Comparison of ENCODE assay signal across 8 cellular contexts in the genomic region with DNA sequence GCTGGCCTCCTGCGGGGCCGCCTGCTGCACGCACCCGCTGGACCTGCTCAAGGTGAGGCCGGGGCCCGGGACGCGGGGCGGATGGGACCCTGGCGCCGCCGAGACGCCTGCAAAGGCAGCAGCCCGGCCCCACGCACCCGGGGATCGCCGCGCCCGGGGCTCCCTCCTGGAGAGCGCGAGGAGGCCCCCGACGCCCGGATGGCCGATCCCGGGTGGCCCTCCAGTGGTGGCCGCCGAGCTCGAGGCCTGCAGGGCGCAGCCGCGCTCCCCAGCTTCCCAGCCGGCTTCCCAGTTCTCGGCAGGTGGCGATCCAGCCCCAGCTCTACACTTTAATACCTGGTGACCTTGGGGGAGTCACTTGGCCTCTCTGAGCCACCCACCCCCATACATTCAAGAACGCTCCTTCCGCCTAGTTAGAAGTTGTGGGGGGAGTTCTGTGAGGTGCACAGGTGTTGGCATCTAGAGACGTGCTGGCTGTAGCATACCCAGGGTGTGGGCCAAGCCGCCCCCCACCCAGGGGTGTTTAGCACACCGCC. TPM values are rescaled to one million over a fixed set of nuclear protein-coding genes. Genes with fewer than 3 reads are reported as not detected.
DNase-seq lines count a peak whose midpoint lies in the region; ATAC-seq and TF ChIP-seq lines count a peak whose summit lies in the region.

No MANE protein-coding gene starts in this region.

- peak overlapping the region; percentile 65 for H3K4me3 ChIP-seq in Caco-2 (ENCODE audit: low read depth, low read length)
- H3K4me3 ChIP-seq in Karpas-422 (ENCODE audit: low read length) = peak overlapping the region; percentile 90
- H3K4me3 ChIP-seq in adrenal gland = peak overlapping the region in 3 of 4 donors; percentile 32 to 91 (median 43)

- H3K27me3 ChIP-seq in Caco-2 (replicated peaks; ENCODE audit: control insufficient read depth, insufficient read depth, low read length) (no peaks in the 10 kb centered on the region), Karpas-422 (ENCODE audit: low read length) (no peaks in the 10 kb centered on the region), adrenal gland (no peaks in the 10 kb centered on the region)

- peak overlapping the region; percentile 85 for H3K9ac ChIP-seq in Karpas-422 (ENCODE audit: low read length)

- H2AFZ ChIP-seq in Karpas-422 (ENCODE audit: low read length) = no peak overlapping the region

- H3K36me3 Mint-ChIP-seq in Caco-2 (ENCODE audit: insufficient read depth, unreplicated experiment) = peaks cover 67% of the 10 kb centered on the region

- H3K79me2 ChIP-seq in Karpas-422 (ENCODE audit: low read length) = peaks cover 22% of the 10 kb centered on the region

- TF ChIP-seq CTCF in Caco-2 (IDR thresholded peaks at IDR 0.05; ENCODE audit: insufficient read depth in 1 of 2, low read depth in 1 of 2, low read length in 1 of 2, severe bottlenecking in 1 of 2, unreplicated experiment in 1 of 2) = peak in 1 of 2 experiments; percentile 34
- TF ChIP-seq CTCF in adrenal gland (IDR thresholded peaks at IDR 0.05) = no peak

- no peaks in the 10 kb centered on the region for H3K9me3 Mint-ChIP-seq in Caco-2 (ENCODE audit: unreplicated experiment)
- H3K9me3 Mint-ChIP-seq in stimulated activated naive CD8-positive, alpha-beta T cell treated with anti-CD3 and anti-CD28 coated beads, Interleukin-15, amount 100 ng/mL, for 72 hours = no peaks in the 10 kb centered on the region

- H3K4me1 Mint-ChIP-seq in Caco-2 (ENCODE audit: low read depth, unreplicated experiment) = peaks cover 9% of the 10 kb centered on the region
- peaks cover 45% of the 10 kb centered on the region for H3K4me1 Mint-ChIP-seq in stimulated activated naive CD8-positive, alpha-beta T cell treated with anti-CD3 and anti-CD28 coated beads, Interleukin-15, amount 100 ng/mL, for 72 hours

- DNase-seq in Caco-2 = peak; percentile 61 to 79
- DNase-seq in Karpas-422 = peak; percentile 70
- DNase-seq in adrenal gland = peak in 3 of 7 donors; percentile 27 to 50 (median 35)
- peak; percentile 32 for DNase-seq in iris pigment epithelial cell (ENCODE audit: low read depth)
- DNase-seq in stimulated activated naive CD8-positive, alpha-beta T cell treated with anti-CD3 and anti-CD28 coated beads, Interleukin-15, amount 100 ng/mL, for 72 hours = no peak
- no peak for DNase-seq in NCI-H446 treated with DMSO at 0.1 percent for 48 hours (lab: John Stamatoyannopoulos, UW)

- 3 to 24% (median 4%) methylated on average over 5 to 41 of the region's 41 CpGs; no CpG with 5 or more reads in 1 of the 4 donors for WGBS in adrenal gland, 4 donors

- H4K20me1 ChIP-seq in Karpas-422 (ENCODE audit: insufficient read depth, low read depth, low read length) = 0 out of 2 replicates have a peak, but pooled peaks cover 18% of the 10 kb centered on the region

- POLR2A ChIA-PET in Caco-2 (lab: Charles Lee) = interaction anchor here (1.5 to 2.1 kb wide), 2 partner anchors 9 to 10 kb away, joined by 10 to 11 read pairs; a partner anchor contains a TSS

- H3K9me3 ChIP-seq in Caco-2 = no peaks in the 10 kb centered on the region
- H3K9me3 ChIP-seq in Karpas-422 (ENCODE audit: low read length) = no peaks in the 10 kb centered on the region
- H3K9me3 ChIP-seq in adrenal gland (replicated peaks in 1 of 3) = no peaks in the 10 kb centered on the region

- H3K27ac ChIP-seq in Karpas-422 (ENCODE audit: low read length) = peak overlapping the region; percentile 11; the same call in 1 of the 2 replicates
- H3K27ac ChIP-seq in adrenal gland = peak overlapping the region in 2 of 5 donors; percentile 19 to 86

- TSS peak; percentile 4 for BruUV-seq in Caco-2 (replicated peaks; lab: Mats Ljungman, UMichigan)

- peaks cover 31% of the 10 kb centered on the region for H3K4me1 ChIP-seq in Caco-2
- H3K4me1 ChIP-seq in Karpas-422 (ENCODE audit: low read length) = peaks cover 29% of the 10 kb centered on the region
- H3K4me1 ChIP-seq in adrenal gland (replicated peaks in 1 of 2) = peaks cover 15 to 32% of the 10 kb centered on the region in 2 donors

- H3K4me2 ChIP-seq in Karpas-422 (ENCODE audit: low read depth, low read length, poor library complexity, severe bottlenecking) = peak overlapping the region; percentile 94

- no peaks in the 10 kb centered on the region for H3K27me3 Mint-ChIP-seq in Caco-2 (ENCODE audit: insufficient read depth, unreplicated experiment)
- H3K27me3 Mint-ChIP-seq in stimulated activated naive CD8-positive, alpha-beta T cell treated with anti-CD3 and anti-CD28 coated beads, Interleukin-15, amount 100 ng/mL, for 72 hours = no peaks in the 10 kb centered on the region

- peak overlapping the region; percentile 98 for H3K4me3 Mint-ChIP-seq in Caco-2 (ENCODE audit: unreplicated experiment)
- H3K4me3 Mint-ChIP-seq in stimulated activated naive CD8-positive, alpha-beta T cell treated with anti-CD3 and anti-CD28 coated beads, Interleukin-15, amount 100 ng/mL, for 72 hours = peak overlapping the region; percentile 86 to 90

- TF ChIP-seq POLR2A in adrenal gland (IDR thresholded peaks at IDR 0.05) = no peak

- intact Hi-C loops in Caco-2 (cut with micrococcal nuclease; ENCODE audit: unreplicated experiment) (no loop called here), adrenal gland (cut with DNase I) (no loop called here)

- no peaks in the 10 kb centered on the region for H3K9me2 ChIP-seq in Karpas-422 (replicated peaks; ENCODE audit: insufficient read depth, low read length)

- CTCF ChIA-PET in Caco-2 (lab: Charles Lee) = interaction anchor here (0.5 to 1.5 kb wide), 3 partner anchors 9 to 490 kb away, joined by 3 to 6 read pairs (median 5); a partner anchor contains a TSS

- ATAC-seq in GM19351 (IDR thresholded peaks at IDR 0.05; ENCODE audit: unreplicated experiment) (peak; percentile 12), GM18870 (IDR thresholded peaks at IDR 0.05; ENCODE audit: unreplicated experiment) (no peak)
- ATAC-seq in stimulated activated naive CD8-positive, alpha-beta T cell treated with anti-CD3 and anti-CD28 coated beads, Interleukin-15, amount 100 ng/mL, for 72 hours = peak; percentile 46

- peaks cover 1% of the 10 kb centered on the region for H3K36me3 ChIP-seq in Caco-2 (ENCODE audit: control insufficient read depth, insufficient read depth, low read length)
- 0 out of 2 replicates have a peak, but pooled peaks cover 6% of the 10 kb centered on the region for H3K36me3 ChIP-seq in Karpas-422 (ENCODE audit: insufficient read depth, low read length)
- peaks cover 0 to 4% of the 10 kb centered on the region in 2 donors for H3K36me3 ChIP-seq in adrenal gland (replicated peaks in 1 of 2)

- peak overlapping the region; percentile 91 for H3K27ac Mint-ChIP-seq in Caco-2 (ENCODE audit: unreplicated experiment)
- peak overlapping the region in 1 of 2 donors; percentile 70 for H3K27ac Mint-ChIP-seq in stimulated activated naive CD8-positive, alpha-beta T cell treated with anti-CD3 and anti-CD28 coated beads, Interleukin-15, amount 100 ng/mL, for 72 hours

RNA-seq across cellular contexts. Expression of a gene that starts 0.5 kb away (rescaled TPM):
- 49.5 and 54.8 TPM in 2 replicates for total RNA-seq in Caco-2 (2022)
- 8.6 and 15.0 TPM in 2 replicates for total RNA-seq in Karpas-422 (2014; rRNA removed; shearing (Covaris generic); ENCODE audit: low replicate concordance)
- total RNA-seq in adrenal gland = 10 to 100 TPM in 7 of 8 donors, 1 to 10 TPM in 1; 8.8 to 36.1 (median 20.5) TPM
- 10 to 100 TPM in 2 of 3 donors, 1 to 10 TPM in 1; 3.5 to 33.1 (median 29.2) TPM for polyA plus RNA-seq in adrenal gland

RNA-seq across cellular contexts. Expression of a gene that starts 9.4 kb away (rescaled TPM):
- 164 and 176 TPM in 2 replicates for total RNA-seq in Caco-2 (2022)
- 13.6 and 39.8 TPM in 2 replicates for total RNA-seq in Karpas-422 (2014; rRNA removed; shearing (Covaris generic); ENCODE audit: low replicate concordance)
- total RNA-seq in adrenal gland = 10 to 100 TPM; 55.8 to 98.8 (median 85.6) TPM
- 100 to 1,000 TPM in 2 of 3 donors, 10 to 100 TPM in 1; 60.7 to 159 (median 141) TPM for polyA plus RNA-seq in adrenal gland

RNA-seq across cellular contexts. Expression of a gene that starts 28.7 kb away (rescaled TPM):
- total RNA-seq in Caco-2 (2022) = 176 and 178 TPM in 2 replicates
- total RNA-seq in Karpas-422 (2014; rRNA removed; shearing (Covaris generic); ENCODE audit: low replicate concordance) = 57.2 and 90.1 TPM in 2 replicates
- total RNA-seq in adrenal gland = 100 to 1,000 TPM in 3 of 8 donors, 10 to 100 TPM in 5; 84.5 to 167 (median 95.7) TPM
- polyA plus RNA-seq in adrenal gland = 100 to 1,000 TPM; 130 to 384 (median 300) TPM

RNA-seq across cellular contexts. Expression of a gene that starts 28.9 kb away (rescaled TPM):
- total RNA-seq in Caco-2 (2022) (45.1 and 49.8 TPM in 2 replicates), adrenal gland (10 to 100 TPM; 22.2 to 40.3 (median 29.7) TPM)
- 22.4 and 40.7 TPM in 2 replicates for total RNA-seq in Karpas-422 (2014; rRNA removed; shearing (Covaris generic); ENCODE audit: low replicate concordance)
- 100 to 1,000 TPM in 1 of 3 donors, 10 to 100 TPM in 2; 18.5 to 105 (median 79.8) TPM for polyA plus RNA-seq in adrenal gland

RNA-seq across cellular contexts. Expression of a gene that starts 46.0 kb away (rescaled TPM):
- total RNA-seq in Caco-2 (2022) = 49.0 and 50.5 TPM in 2 replicates
- total RNA-seq in Karpas-422 (2014; rRNA removed; shearing (Covaris generic); ENCODE audit: low replicate concordance) = 8.1 and 31.9 TPM in 2 replicates
- 10 to 100 TPM in 7 of 8 donors, 1 to 10 TPM in 1; 7.5 to 23.5 (median 15.9) TPM for total RNA-seq in adrenal gland
- 10 to 100 TPM; 12.6 to 46.0 (median 15.0) TPM for polyA plus RNA-seq in adrenal gland

Comparison
In these comparisons a context has a peak if more than half of its experiments do, and no peak if none do; other contexts are left out.
1. DNase-seq: peak in Caco-2 (2 of 2), Karpas-422 (single experiment) and iris pigment epithelial cell (single experiment); none in stimulated activated naive CD8-positive, alpha-beta T cell treated with anti-CD3 and anti-CD28 coated beads, Interleukin-15, amount 100 ng/mL, for 72 hours (0 of 2) and NCI-H446 treated with DMSO at 0.1 percent for 48 hours (single experiment).
2. Peak in every context shown above with its lines, with median percentiles within 50 percentile points of each other: H3K4me3 ChIP-seq.